ENCODE assay signal across 20 cellular contexts in the genomic region with DNA sequence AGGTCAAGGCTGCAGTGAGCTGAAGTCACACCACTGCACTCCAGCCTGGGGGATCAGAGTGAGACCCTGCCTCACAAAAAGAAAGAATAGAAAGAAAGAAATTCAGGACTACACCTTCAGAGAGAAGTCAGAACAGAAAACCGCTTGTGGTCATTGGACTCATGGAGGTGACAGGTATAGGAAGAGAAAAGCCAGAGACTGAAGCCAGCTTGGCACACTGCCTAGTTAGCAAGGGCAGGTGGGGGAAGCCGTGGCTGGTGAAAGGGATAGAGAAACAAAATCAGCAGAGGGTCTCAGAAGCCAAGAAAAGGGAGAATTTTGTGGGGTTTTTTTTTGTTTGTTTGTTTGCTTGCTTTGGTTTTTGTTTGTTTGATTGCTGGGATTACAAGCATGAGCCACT. TPM values are rescaled to one million over a fixed set of nuclear protein-coding genes. Genes with fewer than 3 reads are reported as not detected.
DNase-seq lines count a peak whose midpoint lies in the region; ATAC-seq and TF ChIP-seq lines count a peak whose summit lies in the region.
"Had no signal": no experiment of that assay in that cellular context is flagged by ENCODE, and none has a peak within 500 bp of the region (broad histone marks: within the 10 kb centered on the region; RNA-seq: fewer than 3 reads in every experiment).

No MANE protein-coding gene starts in this region.

- peaks cover 9% of the 10 kb centered on the region for H3K4me1 Mint-ChIP-seq in activated T-helper 17 cell treated with anti-CD3 and anti-CD28 coated beads, Interleukin-2, amount 50 U/mL, for 72 hours
- H3K4me1 Mint-ChIP-seq: CD14-positive monocyte had no signal

- H3K27ac Mint-ChIP-seq in activated T-helper 17 cell treated with anti-CD3 and anti-CD28 coated beads, Interleukin-2, amount 50 U/mL, for 72 hours: peak overlapping the region; percentile 59
- H3K27ac Mint-ChIP-seq: HFFc6 had no signal

- TF ChIP-seq CTCF in coronary artery (IDR thresholded peaks at IDR 0.05) (no peak), GM10266 (IDR thresholded peaks at IDR 0.05; ENCODE audit: control insufficient read depth, insufficient read depth, low read depth, missing control alignments) (no peak)

- peak; percentile 48 to 67 for DNase-seq in NCI-H2081 (lab: John Stamatoyannopoulos, UW)
- DNase-seq in NCI-H2081 treated with DMSO at 0.1 percent for 48 hours (lab: John Stamatoyannopoulos, UW): no peak
- peak; percentile 25 for DNase-seq in NCI-H1105 treated with DMSO at 0.1 percent for 48 hours (lab: John Stamatoyannopoulos, UW)
- peak; percentile 77 for DNase-seq in NCI-H69 (lab: John Stamatoyannopoulos, UW)
- DNase-seq in coronary artery (ENCODE audit: low spot score): no peak
- no peak for DNase-seq in Right ventricle myocardium superior
- DNase-seq in GM10266 (ENCODE audit: extremely low spot score): no peak
- DNase-seq: DND-41; GF-D8; HFFc6; KG1; NCI-H1694; NCI-H446; NK-92 treated with Interleukin-12 subunit alpha and Interleukin-12 subunit beta, amount 100 ng/mL, for 24 hours; PC-9 had no signal

- intact Hi-C loops in Right ventricle myocardium superior (cut with DNase I): no loop called here

- ATAC-seq in activated T-helper 17 cell treated with anti-CD3 and anti-CD28 coated beads, Interleukin-2, amount 50 U/mL, for 72 hours (replicated peaks): no peak
- no peak for ATAC-seq in Right ventricle myocardium superior (ENCODE audit: poor library complexity)
- ATAC-seq: SK-N-SH treated with all-trans-retinoic acid at 6 μM for 48 hours had no signal

- H3K27ac ChIP-seq in coronary artery: no peak overlapping the region
- H3K27ac ChIP-seq: PC-9 had no signal

- H3K27me3 Mint-ChIP-seq in activated T-helper 17 cell treated with anti-CD3 and anti-CD28 coated beads, Interleukin-2, amount 50 U/mL, for 72 hours: no peaks in the 10 kb centered on the region

- H3K9me3 Mint-ChIP-seq in activated T-helper 17 cell treated with anti-CD3 and anti-CD28 coated beads, Interleukin-2, amount 50 U/mL, for 72 hours: no peaks in the 10 kb centered on the region
- H3K9me3 Mint-ChIP-seq: HFFc6 had no signal

- H3K4me3 ChIP-seq in coronary artery: no peak overlapping the region
- H3K4me3 ChIP-seq: PC-9 had no signal

- H3K36me3 Mint-ChIP-seq in activated T-helper 17 cell treated with anti-CD3 and anti-CD28 coated beads, Interleukin-2, amount 50 U/mL, for 72 hours (ENCODE audit: low read depth): no peaks in the 10 kb centered on the region
- H3K36me3 Mint-ChIP-seq: CD14-positive monocyte had no signal

- H3K4me3 Mint-ChIP-seq in activated T-helper 17 cell treated with anti-CD3 and anti-CD28 coated beads, Interleukin-2, amount 50 U/mL, for 72 hours: no peak overlapping the region
- H3K4me3 Mint-ChIP-seq: CD14-positive monocyte, HFFc6 had no signal

RNA-seq across cellular contexts. Expression of gene SKAP1, which starts 32.9 kb away (rescaled TPM):
- 100 to 1,000 TPM in 1 of 2 donors, 10 to 100 TPM in 1; 71.4 to 103 TPM for total RNA-seq in activated T-helper 17 cell treated with anti-CD3 and anti-CD28 coated beads, Interleukin-2, amount 50 U/mL, for 72 hours
- total RNA-seq in Right ventricle myocardium superior: 0.70 TPM
- total RNA-seq: H4, HFFc6, MCF 10A had no signal

Comparison
In these comparisons a context has a peak if more than half of its experiments do, and no peak if none do; other contexts are left out.
1. DNase-seq: peak in NCI-H2081 (2 of 2), NCI-H1105 treated with DMSO at 0.1 percent for 48 hours (single experiment) and NCI-H69 (single experiment); none in NCI-H2081 treated with DMSO at 0.1 percent for 48 hours (single experiment), coronary artery (single experiment), Right ventricle myocardium superior (single experiment) and GM10266 (single experiment).
2. RNA of gene SKAP1, which starts 32.9 kb away (total RNA-seq): 71.4 to 103 TPM in activated T-helper 17 cell treated with anti-CD3 and anti-CD28 coated beads, Interleukin-2, amount 50 U/mL, for 72 hours; 0.70 TPM in Right ventricle myocardium superior (single experiment); every median in the first group is over 10 times any median in the second.